In genomic region chrX:25018682-25019081, GRCh38 we compare ENCODE assay signal across 20 cellular contexts. TPM values are rescaled to one million over a fixed set of nuclear protein-coding genes. Genes with fewer than 3 reads are reported as not detected.
DNase-seq lines count a peak whose midpoint lies in the region; ATAC-seq, FAIRE-seq and TF ChIP-seq lines count a peak whose summit lies in the region.
"Had no signal": no experiment of that assay in that cellular context is flagged by ENCODE, and none has a peak within 500 bp of the region (broad histone marks: within the 10 kb centered on the region; RNA-seq: fewer than 3 reads in every experiment).

No MANE protein-coding gene starts in this region.

- H3K23me2 ChIP-seq in H1 (ENCODE audit: low read depth, low read length): peaks cover 10% of the 10 kb centered on the region; the same call in 1 of the 2 replicates

- no peak overlapping the region for H3K56ac ChIP-seq in H1 (replicated peaks; ENCODE audit: insufficient read length, low read depth, low read length)

- no peak overlapping the region for H2BK15ac ChIP-seq in H1 (ENCODE audit: low read length)

- H2AFZ ChIP-seq in H1 (ENCODE audit: low read length): no peak overlapping the region

- H3K9ac ChIP-seq in H1 (replicated peaks in 1 of 4; ENCODE audit: extremely low read depth in 1 of 4, low read depth in 3 of 4, low read length in 3 of 4): no peak overlapping the region
- H3K9ac ChIP-seq: BLaER1 had no signal

- no peak overlapping the region for H2BK20ac ChIP-seq in H1 (ENCODE audit: low read length)

- H3K4ac ChIP-seq in H1 (replicated peaks; ENCODE audit: insufficient read length, low read depth, low read length): no peak overlapping the region

- H3K36me3 Mint-ChIP-seq in activated T-cell treated with anti-CD3 and anti-CD28 coated beads, Interleukin-2, amount 50 U/mL, for 72 hours (ENCODE audit: insufficient read depth in 2 of 2): peaks cover 0 to 4% of the 10 kb centered on the region in 2 donors
- no peaks in the 10 kb centered on the region for H3K36me3 Mint-ChIP-seq in activated T-cell treated with anti-CD3 and anti-CD28 coated beads, Interleukin-2, amount 50 U/mL, for 24 hours (ENCODE audit: low read depth)
- no peaks in the 10 kb centered on the region for H3K36me3 Mint-ChIP-seq in WTC11
- H3K36me3 Mint-ChIP-seq: CD4-positive, alpha-beta memory T cell had no signal

- H3K4me1 Mint-ChIP-seq in activated T-cell treated with anti-CD3 and anti-CD28 coated beads, Interleukin-2, amount 50 U/mL, for 72 hours (ENCODE audit: low read depth): peaks cover 29% of the 10 kb centered on the region
- peaks cover 28% of the 10 kb centered on the region for H3K4me1 Mint-ChIP-seq in activated T-cell treated with anti-CD3 and anti-CD28 coated beads, Interleukin-2, amount 50 U/mL, for 24 hours (ENCODE audit: low read depth)
- H3K4me1 Mint-ChIP-seq in WTC11: peaks cover 43% of the 10 kb centered on the region

- H3K23ac ChIP-seq in H1 (ENCODE audit: insufficient read length): no peak overlapping the region

- no peak for ATAC-seq in activated T-cell treated with anti-CD3 and anti-CD28 coated beads, Interleukin-2, amount 50 U/mL, for 72 hours (replicated peaks in 1 of 2)
- ATAC-seq in WTC11 (no peak), GM19324 (IDR thresholded peaks at IDR 0.05; ENCODE audit: low FRiP score, unreplicated experiment) (no peak)
- ATAC-seq: A549 had no signal

- no peak overlapping the region for H3K4me3 ChIP-seq in H1 (ENCODE audit: extremely low read depth in 1 of 4, insufficient read depth in 2 of 4, low read depth in 3 of 4, low read length in 4 of 4)
- H3K4me3 ChIP-seq: BLaER1 had no signal

- TF ChIP-seq CTCF in WTC11 (IDR thresholded peaks at IDR 0.05) (no peak), H1 (IDR thresholded peaks at IDR 0.05; ENCODE audit: control extremely low read depth in 1 of 3, insufficient read depth in 1 of 3, low read depth in 1 of 3, low read length in 3 of 3) (no peak)

- H3K36me3 ChIP-seq in H1 (ENCODE audit: control insufficient read depth in 2 of 4, insufficient read depth in 4 of 4, low read length in 3 of 4): no peaks in the 10 kb centered on the region; a peak in 1 of 8 replicates
- H3K36me3 ChIP-seq: BLaER1, HAP-1 had no signal

- peaks cover 57 to 98% (median 87%) of the 10 kb centered on the region in 4 experiments for H3K27me3 ChIP-seq in H1 (replicated peaks in 1 of 4; ENCODE audit: control insufficient read depth in 3 of 4, extremely low read depth in 1 of 4, insufficient read depth in 3 of 4, low read length in 3 of 4)

- H3K27ac ChIP-seq in H1 (ENCODE audit: low read depth, low read length): no peak overlapping the region
- H3K27ac ChIP-seq: 22Rv1, BLaER1, HL-60 had no signal

- H3K4me2 ChIP-seq in H1 (ENCODE audit: insufficient read depth in 1 of 2, low read depth in 2 of 2, low read length in 2 of 2): no peak overlapping the region; a peak in 1 of 4 replicates
- H3K4me2 ChIP-seq: BLaER1 had no signal

- peak overlapping the region; percentile 64 for H3K27ac Mint-ChIP-seq in activated T-cell treated with anti-CD3 and anti-CD28 coated beads, Interleukin-2, amount 50 U/mL, for 72 hours
- H3K27ac Mint-ChIP-seq in activated T-cell treated with anti-CD3 and anti-CD28 coated beads, Interleukin-2, amount 50 U/mL, for 24 hours: no peak overlapping the region
- H3K27ac Mint-ChIP-seq in WTC11: no peak overlapping the region
- H3K27ac Mint-ChIP-seq: CD14-positive monocyte; CD4-positive, alpha-beta memory T cell had no signal

- 8% methylated on average over 3 of the region's 3 CpGs; no CpG with 5 or more reads in 1 of the 2 experiments for WGBS in H1 (ENCODE audit: extremely low coverage in 1 of 2, insufficient coverage in 1 of 2, insufficient read length in 1 of 2, insufficient replicate concordance in 2 of 2, low coverage in 1 of 2, low lambda C conversion rate in 2 of 2, missing lambda C conversion rate in 1 of 2), 2 experiments

- peaks cover 0 to 2% of the 10 kb centered on the region in 2 donors for H3K9me3 Mint-ChIP-seq in activated T-cell treated with anti-CD3 and anti-CD28 coated beads, Interleukin-2, amount 50 U/mL, for 72 hours
- no peaks in the 10 kb centered on the region for H3K9me3 Mint-ChIP-seq in activated T-cell treated with anti-CD3 and anti-CD28 coated beads, Interleukin-2, amount 50 U/mL, for 24 hours
- H3K9me3 Mint-ChIP-seq in WTC11: no peaks in the 10 kb centered on the region

- no peaks in the 10 kb centered on the region for H4K20me1 ChIP-seq in H1 (replicated peaks in 1 of 2; ENCODE audit: control insufficient read depth in 1 of 2, insufficient read depth in 2 of 2, low read length in 2 of 2)

- H3K4me3 Mint-ChIP-seq in activated T-cell treated with anti-CD3 and anti-CD28 coated beads, Interleukin-2, amount 50 U/mL, for 72 hours: no peak overlapping the region
- H3K4me3 Mint-ChIP-seq in activated T-cell treated with anti-CD3 and anti-CD28 coated beads, Interleukin-2, amount 50 U/mL, for 24 hours: no peak overlapping the region
- peak overlapping the region; percentile 53 for H3K4me3 Mint-ChIP-seq in WTC11
- H3K4me3 Mint-ChIP-seq: CD4-positive, alpha-beta memory T cell had no signal

- H2AK5ac ChIP-seq in H1 (ENCODE audit: low read depth, low read length): no peak overlapping the region

- CTCF ChIA-PET in WTC11 (lab: Charles Lee): interaction anchor here (0.7 kb wide), 1 partner anchor 10 kb away, joined by 3 read pairs; no protein-coding TSS in a partner anchor
- CTCF ChIA-PET in H1 (lab: Charles Lee; ENCODE audit: partially characterized antibody): interaction anchor here (2.1 kb wide), 1 partner anchor 10 kb away, joined by 5 read pairs; no protein-coding TSS in a partner anchor

- no peaks in the 10 kb centered on the region for H3K79me1 ChIP-seq in H1 (ENCODE audit: low read depth, low read length)

- DNase-seq in activated T-cell treated with anti-CD3 and anti-CD28 coated beads, Interleukin-2, amount 50 U/mL, for 72 hours: no peak
- DNase-seq in activated T-cell treated with anti-CD3 and anti-CD28 coated beads, Interleukin-2, amount 50 U/mL, for 24 hours: no peak
- DNase-seq in WTC11 (ENCODE audit: low spot score): no peak
- DNase-seq in H1 (ENCODE audit: low read depth in 1 of 2, low spot score in 2 of 2): no peak
- no peak for DNase-seq in epidermal melanocyte (ENCODE audit: insufficient read length, low spot score)
- DNase-seq in stimulated activated CD4-positive, alpha-beta T cell treated with anti-CD3 and anti-CD28 coated beads, Interleukin-2, amount 100 ng/mL, for 24 hours: no peak
- DNase-seq: CD4-positive, alpha-beta memory T cell; DMS153; DMS79; GDM1 had no signal

- no peaks in the 10 kb centered on the region for H3K9me3 ChIP-seq in H1 (ENCODE audit: insufficient read depth in 2 of 2, low read depth in 1 of 2, low read length in 1 of 2)
- H3K9me3 ChIP-seq: A549, HAP-1 had no signal

- TF ChIP-seq RAD21 in H1 (IDR thresholded peaks at IDR 0.05 in 1 of 2, conservative IDR thresholded peaks at IDR 0.05 in 1 of 2; ENCODE audit: low read depth in 2 of 2, low read length in 2 of 2): no peak

- H3K18ac ChIP-seq in H1 (ENCODE audit: extremely low read depth, low read length): no peak overlapping the region

- H3K27me3 Mint-ChIP-seq in activated T-cell treated with anti-CD3 and anti-CD28 coated beads, Interleukin-2, amount 50 U/mL, for 72 hours (ENCODE audit: low read depth): peaks cover 83% of the 10 kb centered on the region
- H3K27me3 Mint-ChIP-seq in activated T-cell treated with anti-CD3 and anti-CD28 coated beads, Interleukin-2, amount 50 U/mL, for 24 hours: peaks cover 86% of the 10 kb centered on the region
- H3K27me3 Mint-ChIP-seq in WTC11 (ENCODE audit: low read depth): peaks cover 98% of the 10 kb centered on the region

- no peak overlapping the region for H4K5ac ChIP-seq in H1 (ENCODE audit: insufficient read length, low read depth, low read length)

- H3K79me2 ChIP-seq in H1 (ENCODE audit: control insufficient read depth in 1 of 2, insufficient read depth in 2 of 2, low read length in 2 of 2): no peaks in the 10 kb centered on the region

- H4K91ac ChIP-seq in H1 (replicated peaks; ENCODE audit: insufficient read length, low read length): no peak overlapping the region

- TF ChIP-seq EP300 in H1 (IDR thresholded peaks at IDR 0.05; ENCODE audit: borderline replicate concordance in 1 of 2, low read depth in 2 of 2, low read length in 2 of 2): no peak

- peaks cover 0 to 12% (median 7%) of the 10 kb centered on the region in 4 experiments; a peak in 6 of 7 replicates for H3K4me1 ChIP-seq in H1 (replicated peaks in 1 of 4; ENCODE audit: control insufficient read depth in 3 of 4, insufficient read depth in 4 of 4, low read length in 3 of 4)
- H3K4me1 ChIP-seq: BLaER1 had no signal

- H2BK12ac ChIP-seq in H1 (ENCODE audit: low read depth, low read length): no peak overlapping the region

- no peak overlapping the region for H3K14ac ChIP-seq in H1 (ENCODE audit: insufficient read length)

- no peak for TF ChIP-seq POLR2A in H1 (IDR thresholded peaks at IDR 0.05; ENCODE audit: control extremely low read depth in 1 of 2, low read depth in 2 of 2, low read length in 2 of 2)

- no peak overlapping the region for H4K8ac ChIP-seq in H1 (ENCODE audit: extremely low read depth, insufficient read depth, low read length)

- POLR2A ChIA-PET in WTC11 (lab: Charles Lee) (no interaction called here), H1 (lab: Charles Lee; ENCODE audit: partially characterized antibody) (no interaction called here)

- no peak overlapping the region for H2BK5ac ChIP-seq in H1 (ENCODE audit: low read depth, low read length)

- H2BK120ac ChIP-seq in H1 (replicated peaks; ENCODE audit: low read depth, low read length): no peak overlapping the region

- FAIRE-seq in H1 (lab: Jason Lieb, UNC): no peak

TF ChIP-seq in WTC11, 78 proteins besides CTCF, POLR2A, EP300 and RAD21 (continues in another document):
- TF ChIP-seq TEAD1 (CRISPR knock-in tag; IDR thresholded peaks at IDR 0.05): no peak

TF ChIP-seq in H1, 55 proteins besides CTCF, POLR2A, EP300 and RAD21 (continues in another document):
- TF ChIP-seq SIRT6 (IDR thresholded peaks at IDR 0.05; ENCODE audit: low read length) (no peak), NRF1 (IDR thresholded peaks at IDR 0.05; ENCODE audit: low read depth, low read length) (no peak), CBX8 (IDR thresholded peaks at IDR 0.05; ENCODE audit: borderline replicate concordance, low read depth, low read length) (0 out of 2 replicates have a peak, but pooled peaks have one; percentile 41)

RNA-seq across cellular contexts. Expression of gene ARX, which starts 2.9 kb away (rescaled TPM):
- total RNA-seq in activated T-cell treated with anti-CD3 and anti-CD28 coated beads, Interleukin-2, amount 50 U/mL, for 72 hours: not detected
- 0.07 TPM in 1 of 3 replicates, not detected in the others for total RNA-seq in WTC11 (2021)
- not detected in 2 replicates for total RNA-seq in H1 (2021; fragmentation: NEBNext Ultra II Directional; extraction: Animal tissue kit (Norgen Biotek cat#: 25700))
- 0.05 TPM in 1 of 2 replicates, not detected in the other for polyA plus RNA-seq in H1 (2011; rRNA removed)
- 0.04 TPM for polyA plus RNA-seq in H1 (2011; cell fraction: cytosol; rRNA removed)
- 0.07 TPM for polyA plus RNA-seq in H1 (2011; cell fraction: nucleus; rRNA removed)
- not detected in 4 replicates for polyA plus RNA-seq in H1 (2012, experiment 1 of 2)
- polyA plus RNA-seq in H1 (2012, experiment 2 of 2): not detected
- polyA plus RNA-seq in H1 (2013, experiment 1 of 2): 0.06 TPM
- not detected for polyA plus RNA-seq in H1 (2013, experiment 2 of 2)
- not detected in 2 replicates for polyA minus RNA-seq in H1 (2011; rRNA and poly(A)+ RNA removed)
- polyA minus RNA-seq in H1 (2011; cell fraction: cytosol; rRNA and poly(A)+ RNA removed): not detected
- not detected for polyA minus RNA-seq in H1 (2011; cell fraction: nucleus; rRNA and poly(A)+ RNA removed)
- total RNA-seq: CD4-positive, alpha-beta memory T cell; Daoy; H4 had no signal
- polyA plus RNA-seq: AG04450; CD14-positive monocyte; CD4-positive, alpha-beta memory T cell had no signal
